Comparison of ENCODE assay signal across 28 cellular contexts in the genomic region with DNA sequence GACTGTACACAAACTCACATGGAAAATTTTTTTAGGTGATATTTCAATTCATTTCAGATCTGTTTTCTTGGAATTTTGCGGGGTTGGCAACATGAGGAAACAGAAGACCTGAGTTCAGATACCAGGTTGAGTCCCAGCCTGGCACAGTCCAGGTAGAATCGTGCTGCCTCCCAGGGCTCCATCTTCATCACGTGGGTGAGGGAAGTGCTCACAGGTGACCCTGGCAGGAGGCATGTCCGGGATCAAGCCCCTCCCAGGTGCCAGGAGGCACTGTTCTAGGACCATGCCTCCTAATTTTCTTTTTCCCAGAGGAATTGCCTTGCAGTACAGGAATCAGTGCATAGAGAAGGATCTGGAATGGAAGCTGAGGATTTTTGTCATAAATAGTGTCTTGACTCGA.
DNase-seq lines count a peak whose midpoint lies in the region; ATAC-seq and TF ChIP-seq lines count a peak whose summit lies in the region.
"Had no signal": no experiment of that assay in that cellular context is flagged by ENCODE, and none has a peak within 500 bp of the region (broad histone marks: within the 10 kb centered on the region; RNA-seq: fewer than 3 reads in every experiment).

No MANE protein-coding gene starts in this region.

- H3K4me1 ChIP-seq in right atrium auricular region (no peaks in the 10 kb centered on the region), upper lobe of right lung (no peaks in the 10 kb centered on the region)
- H3K4me1 ChIP-seq: A549; BLaER1 treated with 17β-estradiol and CSF1 and Interleukin-3, amounts not matched to agents 10 nM and 100 nM; SJCRH30 had no signal

- intact Hi-C loops in Right ventricle myocardium inferior (cut with DNase I) = loop anchor here (10.0 kb wide), 1 partner anchor 1404 kb away; no protein-coding TSS in a partner anchor
- intact Hi-C loops in upper lobe of right lung (cut with DNase I) = no loop called here

- peak; percentile 28 for DNase-seq in right atrium auricular region (ENCODE audit: low spot score)
- no peak for DNase-seq in Right ventricle myocardium inferior (ENCODE audit: missing footprints)
- DNase-seq in ecto neural progenitor cell (ENCODE audit: low spot score) = peak; percentile 29
- peak; percentile 68 for DNase-seq in osteocyte (ENCODE audit: extremely low spot score, unreplicated experiment)
- no peak for DNase-seq in upper lobe of right lung
- DNase-seq in GM19238 (ENCODE audit: insufficient read length, low spot score) = no peak
- DNase-seq: AML-193; CD4-positive, alpha-beta memory T cell; COR-L47; DMS53; EL; GDM1; MV-4-11; NCI-H1105; NCI-H1436 treated with DMSO at 0.1 percent for 48 hours; NCI-H187 treated with DMSO at 0.1 percent for 48 hours; NCI-H2107; NCI-H446 treated with DMSO at 0.1 percent for 48 hours; NCI-H82; NK-92 treated with Interleukin-12 subunit alpha and Interleukin-12 subunit beta, amount 100 ng/mL, for 24 hours; PC-3; SJCRH30 had no signal

- H3K9me3 ChIP-seq in right atrium auricular region (no peaks in the 10 kb centered on the region), upper lobe of right lung (no peaks in the 10 kb centered on the region)
- H3K9me3 ChIP-seq: A549, SJCRH30 had no signal

- no peaks in the 10 kb centered on the region for H3K4me1 Mint-ChIP-seq in osteocyte (ENCODE audit: unreplicated experiment)
- H3K4me1 Mint-ChIP-seq: CD4-positive, alpha-beta memory T cell had no signal

- H3K4me3 Mint-ChIP-seq in osteocyte (ENCODE audit: unreplicated experiment) = no peak overlapping the region
- H3K4me3 Mint-ChIP-seq: CD4-positive, alpha-beta memory T cell had no signal

- H3K36me3 ChIP-seq in right atrium auricular region = no peaks in the 10 kb centered on the region
- H3K36me3 ChIP-seq in upper lobe of right lung = no peaks in the 10 kb centered on the region
- H3K36me3 ChIP-seq: BLaER1 treated with 17β-estradiol and CSF1 and Interleukin-3, amounts not matched to agents 10 nM and 100 nM; SJCRH30 had no signal

- no peaks in the 10 kb centered on the region for H3K27me3 Mint-ChIP-seq in osteocyte (ENCODE audit: unreplicated experiment)

- H3K4me3 ChIP-seq in right atrium auricular region = no peak overlapping the region
- H3K4me3 ChIP-seq in upper lobe of right lung = no peak overlapping the region
- H3K4me3 ChIP-seq: A549; BLaER1 treated with 17β-estradiol and CSF1 and Interleukin-3, amounts not matched to agents 10 nM and 100 nM; GM12878; K562; SJCRH30 had no signal

- H3K27ac Mint-ChIP-seq in osteocyte (ENCODE audit: unreplicated experiment) = no peak overlapping the region
- H3K27ac Mint-ChIP-seq: CD4-positive, alpha-beta memory T cell had no signal

- H3K9me3 Mint-ChIP-seq in osteocyte (ENCODE audit: unreplicated experiment) = peaks cover 4% of the 10 kb centered on the region

- H3K36me3 Mint-ChIP-seq in osteocyte (ENCODE audit: unreplicated experiment) = no peaks in the 10 kb centered on the region
- H3K36me3 Mint-ChIP-seq: CD4-positive, alpha-beta memory T cell had no signal

- no peak for TF ChIP-seq CTCF in right atrium auricular region (IDR thresholded peaks at IDR 0.05)
- TF ChIP-seq CTCF in osteocyte (IDR thresholded peaks at IDR 0.05) = no peak
- TF ChIP-seq CTCF in upper lobe of right lung (IDR thresholded peaks at IDR 0.05) = no peak

- H3K27ac ChIP-seq in right atrium auricular region = no peak overlapping the region
- H3K27ac ChIP-seq in upper lobe of right lung = no peak overlapping the region
- H3K27ac ChIP-seq: A549; BLaER1 treated with 17β-estradiol and CSF1 and Interleukin-3, amounts not matched to agents 10 nM and 100 nM; SJCRH30 had no signal

- no peak for ATAC-seq in Right ventricle myocardium inferior
- no peak for ATAC-seq in upper lobe of right lung
- no peak for ATAC-seq in HG02885 (IDR thresholded peaks at IDR 0.05; ENCODE audit: poor library complexity, unreplicated experiment)
- ATAC-seq: A549, GM12878, K562, PC-3, SK-N-SH treated with all-trans-retinoic acid at 6 μM for 48 hours had no signal

- H3K27me3 ChIP-seq in right atrium auricular region (no peaks in the 10 kb centered on the region), upper lobe of right lung (no peaks in the 10 kb centered on the region)
- H3K27me3 ChIP-seq: BLaER1 treated with 17β-estradiol and CSF1 and Interleukin-3, amounts not matched to agents 10 nM and 100 nM; SJCRH30 had no signal

Comparison
In these comparisons a context has a peak if more than half of its experiments do, and no peak if none do; other contexts are left out.
1. DNase-seq: peak in right atrium auricular region (single experiment), ecto neural progenitor cell (single experiment) and osteocyte (single experiment); none in Right ventricle myocardium inferior (single experiment), upper lobe of right lung (single experiment) and GM19238 (single experiment).